30 cellular contexts compared by ENCODE assay signal in the genomic region with DNA sequence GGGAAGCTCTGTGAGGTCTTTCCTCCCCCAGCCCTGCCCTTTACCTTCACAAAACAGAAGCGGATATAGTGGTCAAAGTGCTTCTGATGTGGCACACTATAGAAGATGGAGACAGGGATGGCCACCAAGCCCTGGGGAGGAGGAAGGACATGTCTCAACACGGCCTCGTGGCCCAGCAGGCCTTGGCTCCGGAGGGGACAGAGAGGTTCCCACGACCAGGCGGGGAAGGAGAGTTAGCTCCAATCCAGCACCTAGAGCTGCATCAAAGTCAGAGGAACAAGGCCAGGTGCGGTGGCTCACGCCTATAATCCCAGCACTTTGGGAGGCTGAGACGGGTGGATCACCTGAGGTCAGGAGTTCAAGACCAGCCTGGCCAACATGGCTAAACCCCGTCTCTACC.
"Had no signal": no experiment of that assay in that cellular context is flagged by ENCODE, and none has a peak within 500 bp of the region (broad histone marks: within the 10 kb centered on the region; RNA-seq: fewer than 3 reads in every experiment).

No MANE protein-coding gene starts in this region.

- ATAC-seq: activated CD4-positive, alpha-beta T cell treated with anti-CD3 and anti-CD28 coated beads for 36 hours; activated CD4-positive, CD25-positive, alpha-beta regulatory T cell treated with anti-CD3 and anti-CD28 coated beads, Interleukin-2, amount 50 U/mL, for 24 hours; activated CD8-positive, alpha-beta T cell treated with anti-CD3 and anti-CD28 coated beads, Interleukin-2, amount 10 ng/mL, durations not matched to agents 7 days and 5 days; PC-3; WTC11 had no signal

- H3K9me3 ChIP-seq: ascending aorta, MG63, Peyer's patch, SJSA1, SK-N-SH had no signal

- H3K4me3 ChIP-seq: ascending aorta, MG63, Peyer's patch, SJSA1 had no signal

- H3K27ac ChIP-seq: ascending aorta, Peyer's patch, SJSA1 had no signal

- H3K36me3 ChIP-seq: Peyer's patch had no signal

- DNase-seq: activated CD4-positive, alpha-beta T cell treated with anti-CD3 and anti-CD28 coated beads for 36 hours; activated CD4-positive, alpha-beta T cell treated with anti-CD3 and anti-CD28 coated beads, Interleukin-2, amount 10 ng/mL, durations not matched to agents 7 days and 5 days; activated CD4-positive, alpha-beta T cell treated with anti-CD3 and anti-CD28 coated beads, Interleukin-2, amount 50 U/mL, for 48 hours; activated CD8-positive, alpha-beta memory T cell treated with anti-CD3 and anti-CD28 coated beads, Interleukin-2, amount 50 U/mL, for 4 hours; activated CD8-positive, alpha-beta T cell treated with anti-CD3 and anti-CD28 coated beads, Interleukin-2, amount 10 ng/mL, durations not matched to agents 7 days and 5 days; activated effector memory CD4-positive, alpha-beta T cell treated with Interleukin-2 at 50 U/mL for 16 hours; activated naive CD8-positive, alpha-beta T cell treated with anti-CD3 and anti-CD28 coated beads, Interleukin-2, amount 10 ng/mL, durations not matched to agents 7 days and 5 days; activated T-cell treated with anti-CD3 and anti-CD28 coated beads for 4 hours; activated T-cell treated with anti-CD3 and anti-CD28 coated beads, Interleukin-2, amount 50 U/mL, for 48 hours; amygdala; caudate nucleus; Karpas-422; MG63; NCI-H1048; NCI-H1105 treated with DMSO at 0.1 percent for 48 hours; NCI-H1436 treated with DMSO at 0.1 percent for 48 hours; NCI-H1694 treated with DMSO at 0.1 percent for 48 hours; NCI-H2029; NCI-H345; NCI-H524 treated with DMSO at 0.1 percent for 48 hours; NK-92 treated with Interleukin-12 subunit alpha and Interleukin-12 subunit beta, amount 100 ng/mL, for 24 hours; PC-3; Peyer's patch; RPMI8226; SHP77 treated with DMSO at 0.1 percent for 48 hours; SK-N-SH had no signal

- H3K27me3 ChIP-seq: ascending aorta, MG63, Peyer's patch, SJSA1 had no signal
